ENCODE assay signal across 13 cellular contexts in the genomic region with DNA sequence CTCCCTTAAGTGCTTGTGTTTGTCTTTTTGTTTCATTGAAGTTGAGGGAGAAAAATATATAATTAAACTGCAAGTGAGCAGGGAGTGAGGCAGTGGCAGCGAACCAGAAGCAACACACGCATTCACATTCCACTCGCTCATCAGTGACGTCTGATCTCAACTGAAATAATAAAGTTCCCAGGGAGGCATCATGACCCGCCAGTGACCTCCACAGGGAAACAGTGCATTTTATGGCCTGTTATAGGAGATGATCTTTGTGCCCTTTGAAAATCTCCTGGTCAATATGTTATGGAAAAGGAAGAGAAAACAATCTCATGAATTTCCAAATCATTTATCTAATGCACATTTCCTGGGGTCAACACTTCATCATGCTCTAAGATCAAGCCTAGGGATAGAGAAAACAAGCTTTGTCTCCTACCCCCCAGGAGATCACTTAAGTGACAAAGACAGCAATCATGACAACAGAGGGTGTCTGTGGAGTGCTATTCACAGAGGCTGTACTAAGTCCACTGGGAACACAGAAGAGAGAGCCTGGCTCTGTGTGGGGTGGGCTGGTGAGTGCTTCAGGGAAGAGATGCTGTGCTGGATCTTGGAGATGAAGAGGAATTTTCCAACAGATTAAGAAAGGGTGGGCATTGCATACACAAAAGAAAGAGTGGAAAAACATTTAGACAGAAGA.
DNase-seq lines count a peak whose midpoint lies in the region; ATAC-seq, FAIRE-seq and TF ChIP-seq lines count a peak whose summit lies in the region.
"Had no signal": no experiment of that assay in that cellular context is flagged by ENCODE, and none has a peak within 500 bp of the region (broad histone marks: within the 10 kb centered on the region; RNA-seq: fewer than 3 reads in every experiment).

No MANE protein-coding gene starts in this region.

- H4K91ac ChIP-seq in neuronal stem cell (ENCODE audit: low read depth, low read length, poor library complexity) = no peak overlapping the region

- H3K27ac ChIP-seq in SJSA1 = peak overlapping the region; percentile 84
- H3K27ac ChIP-seq in neuronal stem cell (replicated peaks; ENCODE audit: low read length) = no peak overlapping the region
- H3K27ac ChIP-seq: heart left ventricle, KMS-11, suprapubic skin had no signal

- no peak overlapping the region for H2BK5ac ChIP-seq in neuronal stem cell (ENCODE audit: low read length)

- no peak overlapping the region for H3K14ac ChIP-seq in neuronal stem cell (ENCODE audit: low read length)

- H3K18ac ChIP-seq in neuronal stem cell (ENCODE audit: low read length) = no peak overlapping the region

- WGBS in neuronal stem cell (ENCODE audit: extremely low coverage in 2 of 2, insufficient read length in 2 of 2, insufficient replicate concordance in 1 of 2), 2 donors = no CpG with 5 or more reads among the region's 5 CpGs

- no peak for FAIRE-seq in urothelium cell line (lab: Jason Lieb, UNC)
- FAIRE-seq: H54 had no signal

- H4K8ac ChIP-seq in neuronal stem cell (ENCODE audit: low read depth, low read length) = no peak overlapping the region

- peaks cover 15% of the 10 kb centered on the region for H3K4me1 ChIP-seq in SJSA1 (replicated peaks)
- peaks cover 0 to 5% of the 10 kb centered on the region in 2 donors for H3K4me1 ChIP-seq in neuronal stem cell (ENCODE audit: control insufficient read depth in 2 of 2, insufficient read depth in 1 of 2, low read depth in 1 of 2, low read length in 2 of 2)
- H3K4me1 ChIP-seq: suprapubic skin had no signal

- H2BK12ac ChIP-seq in neuronal stem cell (ENCODE audit: low read length) = no peak overlapping the region

- no peak for ATAC-seq in HG03108 (IDR thresholded peaks at IDR 0.05; ENCODE audit: unreplicated experiment)

- H3K4me3 ChIP-seq in SJSA1 (no peak overlapping the region), foreskin fibroblast (ENCODE audit: low read depth in 1 of 2, low read length in 2 of 2) (no peak overlapping the region), neuronal stem cell (ENCODE audit: low read length in 2 of 2) (no peak overlapping the region)
- H3K4me3 ChIP-seq: heart left ventricle, suprapubic skin had no signal

- no peak overlapping the region for H2BK15ac ChIP-seq in neuronal stem cell (ENCODE audit: low read length)

- H2AK5ac ChIP-seq in neuronal stem cell (ENCODE audit: low read depth, low read length) = no peak overlapping the region

- H3K4ac ChIP-seq in neuronal stem cell (ENCODE audit: low read length) = no peak overlapping the region

- H3K23ac ChIP-seq in neuronal stem cell (ENCODE audit: low read depth, low read length, poor library complexity) = no peak overlapping the region

- H3K79me1 ChIP-seq in neuronal stem cell (ENCODE audit: low read depth, low read length) = no peaks in the 10 kb centered on the region

- no peak overlapping the region for H3K4me2 ChIP-seq in neuronal stem cell (ENCODE audit: insufficient read depth, low read length, poor library complexity, severe bottlenecking)
- H3K4me2 ChIP-seq: KMS-11 had no signal

- no peak for TF ChIP-seq CTCF in foreskin fibroblast (IDR thresholded peaks at IDR 0.05; ENCODE audit: low read depth, low read length)

- H3K9ac ChIP-seq in neuronal stem cell (ENCODE audit: low read depth, low read length, poor library complexity) = no peak overlapping the region
- H3K9ac ChIP-seq: KMS-11 had no signal

- H3K36me3 ChIP-seq in SJSA1 (no peaks in the 10 kb centered on the region), neuronal stem cell (replicated peaks in 1 of 2; ENCODE audit: control insufficient read depth in 2 of 2, insufficient read depth in 2 of 2, low read length in 2 of 2) (no peaks in the 10 kb centered on the region)
- H3K36me3 ChIP-seq: heart left ventricle, suprapubic skin had no signal

- no peak overlapping the region for H2BK120ac ChIP-seq in neuronal stem cell (ENCODE audit: low read depth, low read length)

- H3K9me3 ChIP-seq in SJSA1 (replicated peaks) (0 out of 2 replicates have a peak, but pooled peaks cover 2% of the 10 kb centered on the region), neuronal stem cell (replicated peaks in 1 of 2; ENCODE audit: control insufficient read depth in 2 of 2, insufficient read depth in 1 of 2, low read depth in 1 of 2, low read length in 2 of 2) (peaks cover 0 to 6% of the 10 kb centered on the region in 2 donors)
- H3K9me3 ChIP-seq: suprapubic skin had no signal

- H2AFZ ChIP-seq in neuronal stem cell (ENCODE audit: low read length) = no peak overlapping the region

- DNase-seq in EL = peak; percentile 77
- peak in 1 of 2 experiments; percentile 74 for DNase-seq in SJSA1 (ENCODE audit: low read depth in 1 of 2, low spot score in 2 of 2)
- peak; percentile 56 to 64 for DNase-seq in foreskin fibroblast
- DNase-seq in neuronal stem cell (ENCODE audit: low spot score) = peak; percentile 26
- no peak for DNase-seq in occipital lobe (lab: John Stamatoyannopoulos, UW)
- no peak for DNase-seq in A172 (ENCODE audit: low spot score)
- no peak for DNase-seq in urothelium cell line (ENCODE audit: low spot score)
- DNase-seq: heart left ventricle, RPMI8226 had no signal

- H3K27me3 ChIP-seq in SJSA1 (replicated peaks) (no peaks in the 10 kb centered on the region), neuronal stem cell (ENCODE audit: control insufficient read depth in 3 of 3, insufficient read depth in 3 of 3, low read depth in 1 of 3, low read length in 3 of 3) (peaks cover 0 to 11% (median 1%) of the 10 kb centered on the region in 3 experiments)
- H3K27me3 ChIP-seq: heart left ventricle, suprapubic skin had no signal

Comparison
In these comparisons a context has a peak if more than half of its experiments do, and no peak if none do; other contexts are left out.
1. DNase-seq: peak in EL (single experiment), foreskin fibroblast (2 of 2) and neuronal stem cell (single experiment); none in occipital lobe (single experiment), A172 (single experiment) and urothelium cell line (single experiment).